Comparison of ENCODE assay signal across 8 cellular contexts in genomic region chrX:16946971-16947562, GRCh38. TPM values are rescaled to one million over a fixed set of nuclear protein-coding genes. Genes with fewer than 3 reads are reported as not detected.
DNase-seq lines count a peak whose midpoint lies in the region; ATAC-seq lines count a peak whose summit lies in the region.

No MANE protein-coding gene starts in this region.

- H2BK12ac ChIP-seq in neuronal stem cell (ENCODE audit: low read length), result no peak overlapping the region

- H3K4me2 ChIP-seq in neuronal stem cell (ENCODE audit: insufficient read depth, low read length, poor library complexity, severe bottlenecking), result peak overlapping the region; percentile 66

- ATAC-seq in HG03103 (IDR thresholded peaks at IDR 0.05; ENCODE audit: low read depth, unreplicated experiment), result peak; percentile 18

- no peak overlapping the region for H2BK120ac ChIP-seq in neuronal stem cell (ENCODE audit: low read depth, low read length)

- H3K27me3 Mint-ChIP-seq in T-helper 2 cell treated with Interferon-gamma antibody and Interleukin-4, amounts not matched to agents 5 μg/mL and 100 μg/mL, for 36 hours (ENCODE audit: low read depth), result peaks cover 24% of the 10 kb centered on the region

- peaks cover 3% of the 10 kb centered on the region for H3K4me1 Mint-ChIP-seq in T-helper 2 cell treated with Interferon-gamma antibody and Interleukin-4, amounts not matched to agents 5 μg/mL and 100 μg/mL, for 36 hours (ENCODE audit: low read depth)

- no peak overlapping the region for H2BK5ac ChIP-seq in neuronal stem cell (ENCODE audit: low read length)

- H3K9ac ChIP-seq in neuronal stem cell (ENCODE audit: low read depth, low read length, poor library complexity), result peak overlapping the region; percentile 21

- H3K36me3 ChIP-seq in esophagus (ENCODE audit: control insufficient read depth in 2 of 2, insufficient read depth in 2 of 2, low read length in 1 of 2) (no peaks in the 10 kb centered on the region), neuronal stem cell (replicated peaks in 1 of 2; ENCODE audit: control insufficient read depth in 2 of 2, insufficient read depth in 2 of 2, low read length in 2 of 2) (no peaks in the 10 kb centered on the region)

- H3K27ac Mint-ChIP-seq in T-helper 2 cell treated with Interferon-gamma antibody and Interleukin-4, amounts not matched to agents 5 μg/mL and 100 μg/mL, for 36 hours, result no peak overlapping the region

- peak overlapping the region; percentile 83 for H2AFZ ChIP-seq in neuronal stem cell (ENCODE audit: low read length)

- H2BK15ac ChIP-seq in neuronal stem cell (ENCODE audit: low read length), result no peak overlapping the region

- H3K14ac ChIP-seq in neuronal stem cell (ENCODE audit: low read length), result no peak overlapping the region

- H3K4me3 ChIP-seq in esophagus (ENCODE audit: low read depth in 1 of 2, low read length in 2 of 2), result peak overlapping the region; percentile 46 to 50
- peak overlapping the region; percentile 45 to 82 for H3K4me3 ChIP-seq in neuronal stem cell (ENCODE audit: low read length in 2 of 2)

- H3K27me3 ChIP-seq in esophagus (ENCODE audit: control insufficient read depth in 1 of 2, insufficient read depth in 2 of 2, low read length in 2 of 2), result peaks cover 0 to 3% of the 10 kb centered on the region in 2 donors
- H3K27me3 ChIP-seq in neuronal stem cell (ENCODE audit: control insufficient read depth in 3 of 3, insufficient read depth in 3 of 3, low read depth in 1 of 3, low read length in 3 of 3), result peaks cover 0 to 33% (median 9%) of the 10 kb centered on the region in 3 experiments

- peak overlapping the region; percentile 80 for H3K4me3 Mint-ChIP-seq in T-helper 2 cell treated with Interferon-gamma antibody and Interleukin-4, amounts not matched to agents 5 μg/mL and 100 μg/mL, for 36 hours

- H3K4me1 ChIP-seq in esophagus (ENCODE audit: control insufficient read depth in 2 of 2, insufficient read depth in 2 of 2, low read length in 1 of 2), result no peaks in the 10 kb centered on the region
- no peaks in the 10 kb centered on the region for H3K4me1 ChIP-seq in neuronal stem cell (ENCODE audit: control insufficient read depth in 2 of 2, insufficient read depth in 1 of 2, low read depth in 1 of 2, low read length in 2 of 2)

- H2AK5ac ChIP-seq in neuronal stem cell (ENCODE audit: low read depth, low read length), result no peak overlapping the region

- H4K8ac ChIP-seq in neuronal stem cell (ENCODE audit: low read depth, low read length), result no peak overlapping the region

- 0 to 30% methylated on average over 12 to 43 of the region's 43 CpGs for WGBS in esophagus, 2 donors
- WGBS in neuronal stem cell (ENCODE audit: extremely low coverage in 2 of 2, insufficient read length in 2 of 2, insufficient replicate concordance in 1 of 2), 2 donors, result no CpG with 5 or more reads among the region's 43 CpGs

- no peak overlapping the region for H3K4ac ChIP-seq in neuronal stem cell (ENCODE audit: low read length)

- H3K23ac ChIP-seq in neuronal stem cell (ENCODE audit: low read depth, low read length, poor library complexity), result no peak overlapping the region

- H3K9me3 ChIP-seq in esophagus (ENCODE audit: control insufficient read depth in 2 of 2, insufficient read depth in 1 of 2, low read depth in 1 of 2, low read length in 1 of 2) (no peaks in the 10 kb centered on the region), neuronal stem cell (replicated peaks in 1 of 2; ENCODE audit: control insufficient read depth in 2 of 2, insufficient read depth in 1 of 2, low read depth in 1 of 2, low read length in 2 of 2) (no peaks in the 10 kb centered on the region)

- no peaks in the 10 kb centered on the region for H3K79me1 ChIP-seq in neuronal stem cell (ENCODE audit: low read depth, low read length)

- no peak overlapping the region for H3K18ac ChIP-seq in neuronal stem cell (ENCODE audit: low read length)

- H3K36me3 Mint-ChIP-seq in T-helper 2 cell treated with Interferon-gamma antibody and Interleukin-4, amounts not matched to agents 5 μg/mL and 100 μg/mL, for 36 hours (ENCODE audit: low read depth), result no peaks in the 10 kb centered on the region

- no peaks in the 10 kb centered on the region for H3K9me3 Mint-ChIP-seq in T-helper 2 cell treated with Interferon-gamma antibody and Interleukin-4, amounts not matched to agents 5 μg/mL and 100 μg/mL, for 36 hours

- no peak overlapping the region for H3K27ac ChIP-seq in esophagus (ENCODE audit: low read depth in 2 of 2, low read length in 1 of 2)
- H3K27ac ChIP-seq in neuronal stem cell (replicated peaks; ENCODE audit: low read length), result no peak overlapping the region

- no peak overlapping the region for H4K91ac ChIP-seq in neuronal stem cell (ENCODE audit: low read depth, low read length, poor library complexity)

- DNase-seq in T-helper 2 cell treated with Interferon-gamma antibody and Interleukin-4, amounts not matched to agents 5 μg/mL and 100 μg/mL, for 36 hours (ENCODE audit: low spot score), result no peak
- DNase-seq in T-helper 2 cell, result no peak
- DNase-seq in activated CD4-positive, alpha-beta T cell treated with anti-CD3 and anti-CD28 coated beads, Interleukin-2, amount 50 U/mL, for 48 hours, result peak; percentile 1 to 4
- no peak for DNase-seq in neuronal stem cell (ENCODE audit: low spot score)
- DNase-seq in HT-29 (ENCODE audit: low spot score), result no peak
- no peak for DNase-seq in DMS114 treated with DMSO at 0.1 percent for 48 hours (lab: John Stamatoyannopoulos, UW; ENCODE audit: unreplicated experiment)

RNA-seq across cellular contexts. Expression of gene REPS2, which starts 0.6 kb away (rescaled TPM):
- polyA plus RNA-seq in esophagus, result 1 to 10 TPM in 1 of 2 donors, under 1 TPM in 1; 0.51 to 1.3 TPM
- 0.24 TPM for polyA plus RNA-seq in neuronal stem cell (2013, experiment 1 of 2)
- polyA plus RNA-seq in neuronal stem cell (2013, experiment 2 of 2), result 0.26 TPM
- total RNA-seq in HT-29 (2014; rRNA removed; shearing (Covaris generic)), result 2.4 and 9.2 TPM in 2 replicates

Comparison
In these comparisons a context has a peak if more than half of its experiments do, and no peak if none do; other contexts are left out.
1. DNase-seq: peak in activated CD4-positive, alpha-beta T cell treated with anti-CD3 and anti-CD28 coated beads, Interleukin-2, amount 50 U/mL, for 48 hours (2 of 2); none in T-helper 2 cell treated with Interferon-gamma antibody and Interleukin-4, amounts not matched to agents 5 μg/mL and 100 μg/mL, for 36 hours (single experiment), T-helper 2 cell (0 of 5), neuronal stem cell (single experiment), HT-29 (single experiment) and DMS114 treated with DMSO at 0.1 percent for 48 hours (single experiment).